ENCODE assay signal across 8 cellular contexts in the genomic region with DNA sequence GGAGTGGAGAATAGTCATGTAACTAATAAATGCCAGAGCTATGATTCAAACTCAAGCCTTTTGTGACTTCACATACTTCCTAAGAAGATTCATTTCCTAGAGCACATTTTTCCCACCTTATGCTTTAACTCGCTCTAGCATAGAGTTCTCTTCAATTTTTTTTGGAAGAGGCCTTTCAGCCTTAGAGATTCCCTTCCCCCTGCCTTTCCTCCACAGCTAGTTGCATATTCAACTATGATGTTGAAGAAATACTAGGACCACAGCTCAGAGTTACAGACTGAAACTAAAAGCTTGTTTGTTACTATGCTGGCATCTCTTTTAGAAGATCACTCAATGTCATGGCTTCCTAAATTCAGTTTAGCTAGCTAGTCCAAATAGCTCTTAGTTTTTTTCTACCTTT.
DNase-seq lines count a peak whose midpoint lies in the region; ATAC-seq and TF ChIP-seq lines count a peak whose summit lies in the region.
"Not testable (repeated sequence)": the region's sequence is repeated elsewhere in the genome, so short reads cannot be mapped to it uniquely, and the experiment has no call there.

No MANE protein-coding gene starts in this region.

- H3K4me3 ChIP-seq in BLaER1 treated with 17β-estradiol and CSF1 and Interleukin-3, amounts not matched to agents 10 nM and 100 nM; astrocyte of the cerebellum (ENCODE audit: low read depth, low read length); fibroblast of pulmonary artery (replicated peaks; ENCODE audit: low read depth, low read length); skeletal muscle cell (ENCODE audit: low read depth, low read length): not testable (repeated sequence)

- H3K27me3 Mint-ChIP-seq in activated CD4-positive, alpha-beta T cell treated with anti-CD3 and anti-CD28 coated beads for 36 hours = not testable (repeated sequence)

- DNase-seq in M059J (ENCODE audit: low read depth) = peak; percentile 72
- DNase-seq in activated CD4-positive, alpha-beta T cell treated with anti-CD3 and anti-CD28 coated beads for 36 hours = not testable (repeated sequence)
- DNase-seq in astrocyte of the cerebellum (ENCODE audit: low read depth) = peak; percentile 18
- peak; percentile 60 for DNase-seq in fibroblast of pulmonary artery (ENCODE audit: low read depth)
- DNase-seq in skeletal muscle cell (ENCODE audit: low read depth) = peak; percentile 6

- peak overlapping the region; percentile 2 for H3K4me3 Mint-ChIP-seq in activated CD4-positive, alpha-beta T cell treated with anti-CD3 and anti-CD28 coated beads for 36 hours

- peak overlapping the region in 8 of 11 experiments; percentile 36 to 81 (median 64); a peak in 16 of 22 replicates for H3K27ac ChIP-seq in BLaER1 treated with 17β-estradiol and CSF1 and Interleukin-3, amounts not matched to agents 10 nM and 100 nM

- not testable (repeated sequence) for H3K9me3 ChIP-seq in BLaER1 treated with 17β-estradiol and CSF1 and Interleukin-3, amounts not matched to agents 10 nM and 100 nM (replicated peaks in 1 of 11)

- CTCF ChIA-PET in activated CD4-positive, alpha-beta T cell treated with anti-CD3 and anti-CD28 coated beads for 36 hours (lab: Charles Lee) = not testable (repeated sequence)

- H3K27ac Mint-ChIP-seq in activated CD4-positive, alpha-beta T cell treated with anti-CD3 and anti-CD28 coated beads for 36 hours = peak overlapping the region; percentile 40

- H3K27me3 ChIP-seq in BLaER1 treated with 17β-estradiol and CSF1 and Interleukin-3, amounts not matched to agents 10 nM and 100 nM = not testable (repeated sequence)

- intact Hi-C loops in activated CD4-positive, alpha-beta T cell treated with anti-CD3 and anti-CD28 coated beads for 36 hours (cut with DNase I, micrococcal nuclease) = not testable (repeated sequence)

- H3K4me1 Mint-ChIP-seq in activated CD4-positive, alpha-beta T cell treated with anti-CD3 and anti-CD28 coated beads for 36 hours = not testable (repeated sequence)

- in situ Hi-C loops in astrocyte of the cerebellum (cut with HindIII; ENCODE audit: low sequenced_read_pairs) = not testable (repeated sequence)

- H3K4me1 ChIP-seq in BLaER1 treated with 17β-estradiol and CSF1 and Interleukin-3, amounts not matched to agents 10 nM and 100 nM = peaks cover 0 to 12% (median 7%) of the 10 kb centered on the region in 10 experiments; a peak in 11 of 20 replicates

- peaks cover 26% of the 10 kb centered on the region for H3K36me3 Mint-ChIP-seq in activated CD4-positive, alpha-beta T cell treated with anti-CD3 and anti-CD28 coated beads for 36 hours (ENCODE audit: low read depth)

- POLR2A ChIA-PET in activated CD4-positive, alpha-beta T cell treated with anti-CD3 and anti-CD28 coated beads for 36 hours (lab: Charles Lee) = not testable (repeated sequence)

- peak overlapping the region in 8 of 11 experiments; percentile 15 to 60 (median 44); a peak in 9 of 22 replicates for H3K4me2 ChIP-seq in BLaER1 treated with 17β-estradiol and CSF1 and Interleukin-3, amounts not matched to agents 10 nM and 100 nM

- H3K36me3 ChIP-seq in BLaER1 treated with 17β-estradiol and CSF1 and Interleukin-3, amounts not matched to agents 10 nM and 100 nM = peaks cover 25 to 29% (median 28%) of the 10 kb centered on the region in 11 experiments

- not testable (repeated sequence) for H3K9me3 Mint-ChIP-seq in activated CD4-positive, alpha-beta T cell treated with anti-CD3 and anti-CD28 coated beads for 36 hours (ENCODE audit: low read depth)

- H4K20me1 ChIP-seq in BLaER1 treated with 17β-estradiol and CSF1 and Interleukin-3, amounts not matched to agents 10 nM and 100 nM = not testable (repeated sequence)

- ATAC-seq in GM18520 (IDR thresholded peaks at IDR 0.05; ENCODE audit: unreplicated experiment) (peak; percentile 8), HG02763 (IDR thresholded peaks at IDR 0.05; ENCODE audit: unreplicated experiment) (peak; percentile 26)
- peak; percentile 72 for ATAC-seq in activated CD4-positive, alpha-beta T cell treated with anti-CD3 and anti-CD28 coated beads for 36 hours

- peak overlapping the region in 3 of 11 experiments; percentile 47 to 55 (median 49); a peak in 8 of 22 replicates for H3K9ac ChIP-seq in BLaER1 treated with 17β-estradiol and CSF1 and Interleukin-3, amounts not matched to agents 10 nM and 100 nM

- not testable (repeated sequence) for TF ChIP-seq CTCF in astrocyte of the cerebellum (IDR thresholded peaks at IDR 0.05; ENCODE audit: low read depth, low read length, missing control alignments); fibroblast of pulmonary artery (IDR thresholded peaks at IDR 0.05; ENCODE audit: low read length, missing control alignments)

Comparison
In these comparisons a context has a peak if more than half of its experiments do, and no peak if none do; other contexts are left out.
1. ATAC-seq: peak in every context shown above with its lines; median percentile 72 in activated CD4-positive, alpha-beta T cell treated with anti-CD3 and anti-CD28 coated beads for 36 hours; 26 in HG02763; 8 in GM18520.